In the genomic region with DNA sequence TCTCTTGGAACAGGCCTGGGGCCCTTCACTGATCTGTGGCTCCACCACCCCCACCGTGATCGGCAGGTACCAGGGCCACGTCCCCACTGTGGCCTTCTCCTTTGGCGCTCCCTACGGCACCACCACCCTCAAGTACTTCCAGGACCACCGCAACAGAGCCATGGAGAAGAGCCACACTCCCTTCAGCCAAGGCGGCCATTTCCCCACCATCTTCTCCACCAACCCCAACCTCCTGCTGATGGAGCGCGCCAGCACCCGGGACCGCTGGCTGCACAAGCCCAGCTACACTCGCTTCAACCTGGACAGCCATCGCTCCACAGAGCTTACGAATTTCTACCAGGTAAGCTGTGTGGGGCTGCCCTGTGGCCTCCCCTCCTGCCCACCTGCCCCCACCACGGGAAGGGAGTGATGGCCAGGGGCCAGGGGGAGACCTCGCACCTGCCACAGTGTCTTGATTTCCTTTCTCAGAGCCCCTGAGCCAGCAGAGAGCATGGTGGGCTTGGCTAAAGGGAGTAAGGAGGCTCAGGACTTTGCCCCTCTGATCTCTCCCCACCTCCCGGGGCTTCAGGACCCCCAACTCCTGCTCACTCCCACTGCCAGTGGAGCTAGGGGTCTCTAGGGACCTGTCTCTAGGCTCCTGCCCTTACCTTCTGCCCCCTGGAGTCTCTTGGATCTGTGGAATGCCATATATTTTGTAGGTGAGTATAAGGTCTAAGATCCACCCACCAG, we compare ENCODE assay signal across 22 cellular contexts.
"Had no signal": no experiment of that assay in that cellular context is flagged by ENCODE, and none has a peak within 500 bp of the region (broad histone marks: within the 10 kb centered on the region; RNA-seq: fewer than 3 reads in every experiment).

No MANE protein-coding gene starts in this region.

- H3K27ac ChIP-seq: stomach, thyroid gland, upper lobe of right lung had no signal

- H3K9me3 ChIP-seq: stomach, thyroid gland, upper lobe of right lung had no signal

- DNase-seq: activated B cell treated with CpG ODN at 0.5 μM for 24 hours; activated CD4-positive, alpha-beta T cell treated with anti-CD3 and anti-CD28 coated beads, Interleukin-2, amount 50 U/mL, for 1 hour; activated CD8-positive, alpha-beta memory T cell treated with anti-CD3 and anti-CD28 coated beads, Interleukin-2, amount 10 ng/mL, durations not matched to agents 7 days and 5 days; activated CD8-positive, alpha-beta T cell treated with anti-CD3 and anti-CD28 coated beads, Interleukin-2, amount 10 ng/mL, durations not matched to agents 7 days and 5 days; activated naive CD8-positive, alpha-beta T cell treated with anti-CD3 and anti-CD28 coated beads, Interleukin-2, amount 50 U/mL, for 24 hours; activated T-cell treated with anti-CD3 and anti-CD28 coated beads, Interleukin-2, amount 50 U/mL, for 48 hours; amygdala; dermis blood vessel endothelial cell; effector CD4-positive, alpha-beta T cell; stimulated activated CD4-positive, alpha-beta T cell treated with anti-CD3 and anti-CD28 coated beads, Interleukin-15, amount 100 ng/mL, for 24 hours; stimulated activated CD4-positive, alpha-beta T cell treated with anti-CD3 and anti-CD28 coated beads, Interleukin-2, amount 100 ng/mL, for 24 hours; stimulated activated naive B cell treated with anti-CD40 and anti-IgM and Interleukin-4, amounts not matched to agents 10 μg/mL and 1 μg/mL and 100 μg/mL, for 72 hours; stomach; T-helper 1 cell; thyroid gland had no signal

- H3K36me3 ChIP-seq: stomach, thyroid gland, upper lobe of right lung had no signal

- FAIRE-seq: bronchial epithelial cell, colon, endometrium, frontal cortex had no signal

- H3K4me2 ChIP-seq: smooth muscle cell had no signal

- H3K4me3 ChIP-seq: smooth muscle cell, stomach, thyroid gland, upper lobe of right lung had no signal

- H3K27me3 ChIP-seq: thyroid gland had no signal

- H3K4me1 ChIP-seq: stomach, thyroid gland, upper lobe of right lung had no signal

- ATAC-seq: activated CD8-positive, alpha-beta memory T cell treated with anti-CD3 and anti-CD28 coated beads, Interleukin-2, amount 10 ng/mL, durations not matched to agents 7 days and 5 days; activated CD8-positive, alpha-beta T cell treated with anti-CD3 and anti-CD28 coated beads, Interleukin-2, amount 10 ng/mL, durations not matched to agents 7 days and 5 days; activated naive CD8-positive, alpha-beta T cell treated with anti-CD3 and anti-CD28 coated beads, Interleukin-2, amount 50 U/mL, for 24 hours; naive thymus-derived CD8-positive, alpha-beta T cell; stimulated activated naive B cell treated with anti-CD40 and anti-IgM and Interleukin-4, amounts not matched to agents 10 μg/mL and 1 μg/mL and 100 μg/mL, for 72 hours; upper lobe of right lung had no signal
